8 cellular contexts compared by ENCODE assay signal in genomic region chr1:40901886-40902633, GRCh38. TPM values are rescaled to one million over a fixed set of nuclear protein-coding genes. Genes with fewer than 3 reads are reported as not detected.
A peak's percentile ranks its signal among the peaks of the same experiment; 100 is the strongest.
DNase-seq lines count a peak whose midpoint lies in the region; ATAC-seq and TF ChIP-seq lines count a peak whose summit lies in the region.

No MANE protein-coding gene starts in this region.

- no peak overlapping the region for H3K56ac ChIP-seq in H9 (ENCODE audit: insufficient read length, low read depth, low read length)

- no peak overlapping the region for H3T11ph ChIP-seq in H9 (ENCODE audit: low read length)

- H3K36me3 Mint-ChIP-seq in H9 (ENCODE audit: insufficient read depth in 1 of 3, low read depth in 3 of 3), result no peaks in the 10 kb centered on the region

- in situ Hi-C loops in astrocyte of the cerebellum (cut with HindIII; ENCODE audit: low sequenced_read_pairs), result no loop called here

- no peak overlapping the region for H3K4ac ChIP-seq in H9 (ENCODE audit: low read depth, low read length)

- no peak overlapping the region for H3K27ac ChIP-seq in H9 (ENCODE audit: insufficient read length, low read depth, low read length)
- peak overlapping the region in 1 of 10 donors; percentile 22 for H3K27ac ChIP-seq in heart right ventricle

- H3K23ac ChIP-seq in H9 (ENCODE audit: insufficient read length, low read depth, low read length), result no peak overlapping the region

- H2BK120ac ChIP-seq in H9 (ENCODE audit: low read depth, low read length, poor library complexity, severe bottlenecking), result no peak overlapping the region

- H3K18ac ChIP-seq in H9 (ENCODE audit: insufficient read length, low read depth, low read length), result no peak overlapping the region

- intact Hi-C loops in heart right ventricle (cut with DNase I), result no loop called here

- H3K23me2 ChIP-seq in H9 (ENCODE audit: insufficient read length, low read depth, low read length, poor library complexity, severe bottlenecking), result no peaks in the 10 kb centered on the region

- H3K4me3 Mint-ChIP-seq in H9, result no peak overlapping the region

- H4K8ac ChIP-seq in H9 (replicated peaks; ENCODE audit: insufficient read length, low read depth, low read length), result no peak overlapping the region

- H3K27ac Mint-ChIP-seq in H9, result no peak overlapping the region

- H2AFZ ChIP-seq in H9 (ENCODE audit: low read length), result no peak overlapping the region

- H3K27me3 Mint-ChIP-seq in H9 (ENCODE audit: low read depth), result no peaks in the 10 kb centered on the region

- H2BK12ac ChIP-seq in H9 (ENCODE audit: insufficient read length, low read depth, low read length), result no peak overlapping the region

- H3K4me1 ChIP-seq in H9 (ENCODE audit: insufficient read depth, low read length) (no peaks in the 10 kb centered on the region; the same call in 1 of the 2 replicates), heart right ventricle (peaks cover 0 to 22% (median 0%) of the 10 kb centered on the region in 9 donors)

- no peak overlapping the region for H3K4me3 ChIP-seq in astrocyte of the cerebellum (ENCODE audit: low read depth, low read length)
- no peak overlapping the region for H3K4me3 ChIP-seq in heart right ventricle

- H4K5ac ChIP-seq in H9 (ENCODE audit: insufficient read length, low read depth, low read length), result no peak overlapping the region

- WGBS in H9 (ENCODE audit: extremely low coverage, insufficient read length, low lambda C conversion rate), result no CpG with 5 or more reads among the region's 11 CpGs
- 60 to 66% methylated on average over 11 of the region's 11 CpGs for WGBS in heart right ventricle, 2 donors

- H3K9me3 ChIP-seq in H9 (ENCODE audit: control insufficient read depth, low read depth, low read length) (no peaks in the 10 kb centered on the region), heart right ventricle (no peaks in the 10 kb centered on the region)

- H2BK20ac ChIP-seq in H9 (ENCODE audit: low read depth, low read length, poor library complexity, severe bottlenecking), result no peak overlapping the region

- H3K79me2 ChIP-seq in H9 (ENCODE audit: insufficient read depth, low read length), result no peaks in the 10 kb centered on the region

- no peak overlapping the region for H2BK5ac ChIP-seq in H9 (ENCODE audit: insufficient read length, low read length)

- no peaks in the 10 kb centered on the region for H3K9me3 Mint-ChIP-seq in H9

- H3K27me3 ChIP-seq in H9 (ENCODE audit: insufficient read depth, low read length), result no peaks in the 10 kb centered on the region
- H3K27me3 ChIP-seq in heart right ventricle, result no peaks in the 10 kb centered on the region

- ATAC-seq in heart right ventricle (peak in 7 of 8 donors; percentile 25 to 84 (median 56)), GM19395 (IDR thresholded peaks at IDR 0.05; ENCODE audit: unreplicated experiment) (no peak), HG02870 (IDR thresholded peaks at IDR 0.05; ENCODE audit: unreplicated experiment) (no peak)

- no peak overlapping the region for H4K91ac ChIP-seq in H9 (ENCODE audit: insufficient read length, low read depth, low read length)

- H3K4me1 Mint-ChIP-seq in H9, result peaks cover 11 to 14% of the 10 kb centered on the region in 2 experiments; a peak in 3 of 4 replicates

- H4K20me1 ChIP-seq in H9 (ENCODE audit: control insufficient read depth, insufficient read depth, insufficient read length), result no peaks in the 10 kb centered on the region

- no peak overlapping the region for H3K14ac ChIP-seq in H9 (ENCODE audit: insufficient read depth, low read length)

- H3K79me1 ChIP-seq in H9 (ENCODE audit: insufficient read depth, low read depth, low read length, poor library complexity, severe bottlenecking), result no peaks in the 10 kb centered on the region

- TF ChIP-seq CTCF in H9 (conservative IDR thresholded peaks at IDR 0.05) (no peak), astrocyte of the cerebellum (IDR thresholded peaks at IDR 0.05; ENCODE audit: low read depth, low read length, missing control alignments) (no peak), heart right ventricle (IDR thresholded peaks at IDR 0.05) (no peak)

- no peak overlapping the region for H3K9ac ChIP-seq in H9 (ENCODE audit: extremely low read depth, insufficient read length, low read length)

- H2AK5ac ChIP-seq in H9 (ENCODE audit: insufficient read length, low read length), result no peak overlapping the region

- H3K4me2 ChIP-seq in H9 (ENCODE audit: insufficient read depth, insufficient read length, low read length), result no peak overlapping the region

- no peaks in the 10 kb centered on the region for H3K36me3 ChIP-seq in heart right ventricle

- no peak overlapping the region for H2BK15ac ChIP-seq in H9 (ENCODE audit: low read depth, low read length)

- DNase-seq in H9, result peak; percentile 10
- DNase-seq in astrocyte of the cerebellum (ENCODE audit: low read depth), result peak; percentile 16
- peak; percentile 10 to 28 for DNase-seq in heart right ventricle
- peak; percentile 90 for DNase-seq in stromal cell of bone marrow (ENCODE audit: low read depth)
- DNase-seq in GF-D8 (lab: John Stamatoyannopoulos, UW), result no peak
- no peak for DNase-seq in activated CD4-positive, alpha-beta T cell treated with anti-CD3 and anti-CD28 coated beads, Interleukin-2, amount 50 U/mL, for 48 hours

RNA-seq across cellular contexts. Expression of gene CITED4, which starts 39.9 kb away (rescaled TPM):
- 9.5 and 10.4 TPM in 2 replicates for total RNA-seq in H9 (2021)
- total RNA-seq in heart right ventricle, result 10 to 100 TPM; 14.4 to 88.8 (median 25.8) TPM
- polyA plus RNA-seq in heart right ventricle, result 10 to 100 TPM in 1 of 2 donors, 1 to 10 TPM in 1; 6.1 to 31.2 TPM

Comparison
In these comparisons a context has a peak if more than half of its experiments do, and no peak if none do; other contexts are left out.
1. DNase-seq: peak in H9 (single experiment), astrocyte of the cerebellum (single experiment), heart right ventricle (2 of 2) and stromal cell of bone marrow (single experiment); none in GF-D8 (single experiment) and activated CD4-positive, alpha-beta T cell treated with anti-CD3 and anti-CD28 coated beads, Interleukin-2, amount 50 U/mL, for 48 hours (0 of 2).
2. ATAC-seq: peak in heart right ventricle (7 of 8); none in GM19395 (single experiment) and HG02870 (single experiment).